ENCODE assay signal across 1 cellular context in genomic region chr5:176359658-176360057, GRCh38.
TF ChIP-seq lines count a peak whose summit lies in the region.

No MANE protein-coding gene starts in this region.

TF ChIP-seq in WTC11, 78 proteins besides CTCF, POLR2A, EP300 and RAD21 (continued from another document):
- TF ChIP-seq NR3C1 (CRISPR knock-in tag; conservative IDR thresholded peaks at IDR 0.05; ENCODE audit: low read depth) (no peak), TEAD1 (CRISPR knock-in tag; IDR thresholded peaks at IDR 0.05) (no peak)
- TF ChIP-seq, protein P1, sequence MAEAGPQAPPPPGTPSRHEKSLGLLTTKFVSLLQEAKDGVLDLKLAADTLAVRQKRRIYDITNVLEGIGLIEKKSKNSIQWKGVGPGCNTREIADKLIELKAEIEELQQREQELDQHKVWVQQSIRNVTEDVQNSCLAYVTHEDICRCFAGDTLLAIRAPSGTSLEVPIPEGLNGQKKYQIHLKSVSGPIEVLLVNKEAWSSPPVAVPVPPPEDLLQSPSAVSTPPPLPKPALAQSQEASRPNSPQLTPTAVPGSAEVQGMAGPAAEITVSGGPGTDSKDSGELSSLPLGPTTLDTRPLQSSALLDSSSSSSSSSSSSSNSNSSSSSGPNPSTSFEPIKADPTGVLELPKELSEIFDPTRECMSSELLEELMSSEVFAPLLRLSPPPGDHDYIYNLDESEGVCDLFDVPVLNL (CRISPR knock-in tag; IDR thresholded peaks at IDR 0.05; ENCODE audit: borderline replicate concordance, low read depth) = no peak
- TF ChIP-seq, protein P2, sequence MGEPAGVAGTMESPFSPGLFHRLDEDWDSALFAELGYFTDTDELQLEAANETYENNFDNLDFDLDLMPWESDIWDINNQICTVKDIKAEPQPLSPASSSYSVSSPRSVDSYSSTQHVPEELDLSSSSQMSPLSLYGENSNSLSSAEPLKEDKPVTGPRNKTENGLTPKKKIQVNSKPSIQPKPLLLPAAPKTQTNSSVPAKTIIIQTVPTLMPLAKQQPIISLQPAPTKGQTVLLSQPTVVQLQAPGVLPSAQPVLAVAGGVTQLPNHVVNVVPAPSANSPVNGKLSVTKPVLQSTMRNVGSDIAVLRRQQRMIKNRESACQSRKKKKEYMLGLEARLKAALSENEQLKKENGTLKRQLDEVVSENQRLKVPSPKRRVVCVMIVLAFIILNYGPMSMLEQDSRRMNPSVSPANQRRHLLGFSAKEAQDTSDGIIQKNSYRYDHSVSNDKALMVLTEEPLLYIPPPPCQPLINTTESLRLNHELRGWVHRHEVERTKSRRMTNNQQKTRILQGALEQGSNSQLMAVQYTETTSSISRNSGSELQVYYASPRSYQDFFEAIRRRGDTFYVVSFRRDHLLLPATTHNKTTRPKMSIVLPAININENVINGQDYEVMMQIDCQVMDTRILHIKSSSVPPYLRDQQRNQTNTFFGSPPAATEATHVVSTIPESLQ (CRISPR knock-in tag; IDR thresholded peaks at IDR 0.05) = no peak
